In the genomic region with DNA sequence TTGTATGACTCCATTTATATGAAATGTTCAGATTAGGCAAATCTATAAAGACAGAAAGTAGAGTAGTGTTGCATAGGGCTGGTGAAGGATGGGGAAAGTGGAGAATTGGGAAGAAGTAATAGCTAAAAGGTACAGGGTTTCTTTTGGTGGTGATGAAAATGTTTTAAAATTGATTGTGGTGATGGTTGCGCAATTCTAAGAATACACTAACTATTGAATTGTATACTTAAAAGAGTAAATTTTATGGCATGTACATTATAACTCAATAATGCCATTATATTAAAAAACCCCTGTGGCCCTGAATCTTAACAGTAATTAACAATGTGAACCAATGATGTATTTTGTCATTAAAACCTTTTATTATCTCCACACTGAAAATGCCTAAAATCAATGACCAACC, we compare ENCODE assay signal across 10 cellular contexts.
"Had no signal": no experiment of that assay in that cellular context is flagged by ENCODE, and none has a peak within 500 bp of the region (broad histone marks: within the 10 kb centered on the region; RNA-seq: fewer than 3 reads in every experiment).

No MANE protein-coding gene starts in this region.

- H3K9ac ChIP-seq: GM23248 had no signal

- H3K4me2 ChIP-seq: GM23338 had no signal

- H3K9me3 ChIP-seq: HAP-1 had no signal

- H3K27ac ChIP-seq: GM23248 had no signal

- DNase-seq: GM23248, GOT3, H7, H9, HCEC 1CT, HFFc6 had no signal

- H3K36me3 ChIP-seq: HAP-1 had no signal

- H2AFZ ChIP-seq: GM23248, GM23338 had no signal

- FAIRE-seq: H54 had no signal

- H3K4me1 ChIP-seq: HAP-1 had no signal

- ATAC-seq: GM23338, HCT116 had no signal

- H3K4me3 ChIP-seq: GM23248, GM23338, HAP-1 had no signal
